In the genomic region with DNA sequence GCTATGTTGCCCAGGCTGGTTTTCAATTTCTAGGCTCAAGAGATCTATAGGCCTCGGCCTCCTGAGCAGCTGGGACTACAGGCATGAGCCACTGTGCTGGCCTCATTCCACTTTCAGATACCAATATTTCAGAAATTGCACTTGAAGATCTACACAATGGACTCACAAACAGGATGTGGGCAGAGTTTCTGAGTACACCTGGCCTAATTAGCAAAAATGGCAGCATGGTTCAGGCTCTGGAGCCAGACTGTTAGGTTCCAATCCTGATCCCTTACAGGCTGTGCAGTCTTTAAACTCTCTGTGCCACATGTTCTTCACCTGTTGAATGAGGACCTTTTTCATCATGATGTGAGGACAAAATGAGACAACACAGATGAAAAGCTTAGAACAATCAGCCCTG, we compare ENCODE assay signal across 19 cellular contexts. TPM values are rescaled to one million over a fixed set of nuclear protein-coding genes. Genes with fewer than 3 reads are reported as not detected.
DNase-seq lines count a peak whose midpoint lies in the region; ATAC-seq and TF ChIP-seq lines count a peak whose summit lies in the region.
"Had no signal": no experiment of that assay in that cellular context is flagged by ENCODE, and none has a peak within 500 bp of the region (broad histone marks: within the 10 kb centered on the region; RNA-seq: fewer than 3 reads in every experiment).

No MANE protein-coding gene starts in this region.

- no peak overlapping the region for H3K4me3 ChIP-seq in heart left ventricle
- H3K4me3 ChIP-seq in effector memory CD4-positive, alpha-beta T cell (ENCODE audit: insufficient read depth, low read depth, low read length, poor library complexity, severe bottlenecking), result no peak overlapping the region
- H3K4me3 ChIP-seq in ascending aorta, result no peak overlapping the region
- H3K4me3 ChIP-seq: heart right ventricle had no signal

- CTCF ChIA-PET in activated CD4-positive, alpha-beta memory T cell treated with anti-CD3 and anti-CD28 coated beads, Interleukin-2, amount 10 ng/mL, durations not matched to agents 7 days and 5 days (lab: Charles Lee), result interaction anchor here (1.0 to 6.8 kb wide), 8 partner anchors 9 to 92 kb away, joined by 3 to 46 read pairs (median 5); no protein-coding TSS in a partner anchor

- peaks cover 0 to 5% (median 0%) of the 10 kb centered on the region in 12 donors for H3K4me1 ChIP-seq in heart left ventricle
- peaks cover 24% of the 10 kb centered on the region for H3K4me1 ChIP-seq in effector memory CD4-positive, alpha-beta T cell (ENCODE audit: control insufficient read depth, insufficient read depth, low read length, poor library complexity, severe bottlenecking)
- H3K4me1 ChIP-seq in ascending aorta, result no peaks in the 10 kb centered on the region

- TF ChIP-seq CTCF in heart left ventricle (IDR thresholded peaks at IDR 0.05) (no peak), ascending aorta (IDR thresholded peaks at IDR 0.05) (no peak)

- H3K4me1 Mint-ChIP-seq in activated CD4-positive, alpha-beta memory T cell treated with anti-CD3 and anti-CD28 coated beads, Interleukin-2, amount 10 ng/mL, durations not matched to agents 7 days and 5 days, result peaks cover 69% of the 10 kb centered on the region
- peaks cover 40% of the 10 kb centered on the region for H3K4me1 Mint-ChIP-seq in stimulated activated effector memory CD8-positive, alpha-beta T cell treated with anti-CD3 and anti-CD28 coated beads, Interleukin-12 subunit alpha, Interleukin-12 subunit beta, amount 100 ng/mL, for 72 hours

- H3K27me3 Mint-ChIP-seq in activated CD4-positive, alpha-beta memory T cell treated with anti-CD3 and anti-CD28 coated beads, Interleukin-2, amount 10 ng/mL, durations not matched to agents 7 days and 5 days, result no peaks in the 10 kb centered on the region
- H3K27me3 Mint-ChIP-seq: type B pancreatic cell had no signal

- H3K36me3 ChIP-seq in heart left ventricle (no peaks in the 10 kb centered on the region), ascending aorta (no peaks in the 10 kb centered on the region)
- peaks cover 12% of the 10 kb centered on the region for H3K36me3 ChIP-seq in effector memory CD4-positive, alpha-beta T cell (ENCODE audit: control insufficient read depth, insufficient read depth, low read length)
- H3K36me3 ChIP-seq: heart right ventricle had no signal

- no peak for TF ChIP-seq POLR2A in heart left ventricle (IDR thresholded peaks at IDR 0.05)

- H3K27ac Mint-ChIP-seq in activated CD4-positive, alpha-beta memory T cell treated with anti-CD3 and anti-CD28 coated beads, Interleukin-2, amount 10 ng/mL, durations not matched to agents 7 days and 5 days, result peak overlapping the region; percentile 90
- H3K27ac Mint-ChIP-seq in stimulated activated effector memory CD8-positive, alpha-beta T cell treated with anti-CD3 and anti-CD28 coated beads, Interleukin-12 subunit alpha, Interleukin-12 subunit beta, amount 100 ng/mL, for 72 hours, result peak overlapping the region; percentile 48
- H3K27ac Mint-ChIP-seq: type B pancreatic cell had no signal

- H3K36me3 Mint-ChIP-seq in activated CD4-positive, alpha-beta memory T cell treated with anti-CD3 and anti-CD28 coated beads, Interleukin-2, amount 10 ng/mL, durations not matched to agents 7 days and 5 days (ENCODE audit: low read depth), result peaks cover 76% of the 10 kb centered on the region
- H3K36me3 Mint-ChIP-seq in stimulated activated effector memory CD8-positive, alpha-beta T cell treated with anti-CD3 and anti-CD28 coated beads, Interleukin-12 subunit alpha, Interleukin-12 subunit beta, amount 100 ng/mL, for 72 hours, result peaks cover 24% of the 10 kb centered on the region

- peak; percentile 17 for ATAC-seq in Right ventricle myocardium superior (ENCODE audit: poor library complexity)
- no peak for ATAC-seq in heart left ventricle
- ATAC-seq in HG03354 (IDR thresholded peaks at IDR 0.05; ENCODE audit: poor library complexity, severe bottlenecking, unreplicated experiment), result peak; percentile 46
- ATAC-seq in stimulated activated effector memory CD8-positive, alpha-beta T cell treated with anti-CD3 and anti-CD28 coated beads, Interleukin-12 subunit alpha, Interleukin-12 subunit beta, amount 100 ng/mL, for 72 hours, result peak; percentile 46
- ATAC-seq: Panc1 had no signal

- no peaks in the 10 kb centered on the region for H3K9me3 ChIP-seq in heart left ventricle
- H3K9me3 ChIP-seq in effector memory CD4-positive, alpha-beta T cell (ENCODE audit: control insufficient read depth, low read length), result no peaks in the 10 kb centered on the region
- no peaks in the 10 kb centered on the region for H3K9me3 ChIP-seq in ascending aorta
- H3K9me3 ChIP-seq: heart right ventricle had no signal

- H3K9me3 Mint-ChIP-seq in activated CD4-positive, alpha-beta memory T cell treated with anti-CD3 and anti-CD28 coated beads, Interleukin-2, amount 10 ng/mL, durations not matched to agents 7 days and 5 days, result no peaks in the 10 kb centered on the region
- no peaks in the 10 kb centered on the region for H3K9me3 Mint-ChIP-seq in stimulated activated effector memory CD8-positive, alpha-beta T cell treated with anti-CD3 and anti-CD28 coated beads, Interleukin-12 subunit alpha, Interleukin-12 subunit beta, amount 100 ng/mL, for 72 hours
- H3K9me3 Mint-ChIP-seq: type B pancreatic cell had no signal

- no peak for DNase-seq in Right ventricle myocardium superior
- DNase-seq in heart left ventricle, result no peak
- peak; percentile 51 for DNase-seq in activated CD4-positive, alpha-beta memory T cell treated with anti-CD3 and anti-CD28 coated beads, Interleukin-2, amount 10 ng/mL, durations not matched to agents 7 days and 5 days
- no peak for DNase-seq in stimulated activated effector memory CD8-positive, alpha-beta T cell treated with anti-CD3 and anti-CD28 coated beads, Interleukin-12 subunit alpha, Interleukin-12 subunit beta, amount 100 ng/mL, for 72 hours (ENCODE audit: low spot score in 2 of 2)
- no peak for DNase-seq in effector memory CD4-positive, alpha-beta T cell
- DNase-seq in ascending aorta (ENCODE audit: low spot score in 2 of 2), result no peak
- no peak for DNase-seq in DMS79 treated with DMSO at 0.1 percent for 48 hours (lab: John Stamatoyannopoulos, UW)
- DNase-seq: anterior cingulate cortex; erythroblast; heart right ventricle; KG1; NCI-H1436 treated with DMSO at 0.1 percent for 48 hours; NCI-H524 treated with DMSO at 0.1 percent for 48 hours; stimulated activated CD4-positive, alpha-beta T cell treated with anti-CD3 and anti-CD28 coated beads, Interleukin-4, amount 100 ng/mL, for 24 hours; WERI-Rb-1 had no signal

- intact Hi-C loops in Right ventricle myocardium superior (cut with DNase I) (no loop called here), heart left ventricle (cut with DNase I) (no loop called here), ascending aorta (cut with DNase I) (no loop called here)

- POLR2A ChIA-PET in activated CD4-positive, alpha-beta memory T cell treated with anti-CD3 and anti-CD28 coated beads, Interleukin-2, amount 10 ng/mL, durations not matched to agents 7 days and 5 days (lab: Charles Lee), result interaction anchor here (0.9 to 19.1 kb wide), 17 partner anchors 9 to 245 kb away, joined by 3 to 398 read pairs (median 10); a partner anchor contains a TSS

- no peak overlapping the region for H3K27ac ChIP-seq in heart left ventricle
- no peak overlapping the region for H3K27ac ChIP-seq in effector memory CD4-positive, alpha-beta T cell (ENCODE audit: insufficient read depth, low read length, poor library complexity, severe bottlenecking)
- no peak overlapping the region for H3K27ac ChIP-seq in ascending aorta
- H3K27ac ChIP-seq: HL-60, WERI-Rb-1 had no signal

- no peak overlapping the region for H3K4me3 Mint-ChIP-seq in activated CD4-positive, alpha-beta memory T cell treated with anti-CD3 and anti-CD28 coated beads, Interleukin-2, amount 10 ng/mL, durations not matched to agents 7 days and 5 days
- H3K4me3 Mint-ChIP-seq in stimulated activated effector memory CD8-positive, alpha-beta T cell treated with anti-CD3 and anti-CD28 coated beads, Interleukin-12 subunit alpha, Interleukin-12 subunit beta, amount 100 ng/mL, for 72 hours, result no peak overlapping the region
- H3K4me3 Mint-ChIP-seq: type B pancreatic cell had no signal

- 96 to 100% (median 99%) methylated on average over 1 of the region's 1 CpG for WGBS in heart left ventricle, 4 donors

- H3K27me3 ChIP-seq in heart left ventricle (no peaks in the 10 kb centered on the region), ascending aorta (no peaks in the 10 kb centered on the region)
- no peaks in the 10 kb centered on the region for H3K27me3 ChIP-seq in effector memory CD4-positive, alpha-beta T cell (replicated peaks; ENCODE audit: control insufficient read depth, insufficient read depth, low read length, poor library complexity, severe bottlenecking)
- H3K27me3 ChIP-seq: heart right ventricle had no signal

RNA-seq across cellular contexts. Expression of a gene that starts 32.2 kb away (rescaled TPM):
- total RNA-seq in Right ventricle myocardium superior (18.5 TPM), heart left ventricle (1 to 10 TPM; 3.9 to 7.4 (median 5.2) TPM), ascending aorta (2.4 TPM)
- 1 to 10 TPM; 3.6 to 5.5 TPM for polyA plus RNA-seq in heart left ventricle
- total RNA-seq in activated CD4-positive, alpha-beta memory T cell treated with anti-CD3 and anti-CD28 coated beads, Interleukin-2, amount 10 ng/mL, durations not matched to agents 7 days and 5 days, result 10 to 100 TPM; 79.8 to 83.9 TPM

RNA-seq across cellular contexts. Expression of a gene that starts 57.0 kb away (rescaled TPM):
- 28.1 TPM for total RNA-seq in Right ventricle myocardium superior
- 10 to 100 TPM in 8 of 9 donors, 1 to 10 TPM in 1; 8.5 to 49.8 (median 24.5) TPM for total RNA-seq in heart left ventricle
- 10 to 100 TPM; 12.5 to 18.5 TPM for polyA plus RNA-seq in heart left ventricle
- total RNA-seq in activated CD4-positive, alpha-beta memory T cell treated with anti-CD3 and anti-CD28 coated beads, Interleukin-2, amount 10 ng/mL, durations not matched to agents 7 days and 5 days, result 100 to 1,000 TPM; 524 to 546 TPM
- 15.9 TPM for total RNA-seq in ascending aorta

Comparison
In these comparisons a context has a peak if more than half of its experiments do, and no peak if none do; other contexts are left out.
1. ATAC-seq: peak in Right ventricle myocardium superior (single experiment), HG03354 (single experiment) and stimulated activated effector memory CD8-positive, alpha-beta T cell treated with anti-CD3 and anti-CD28 coated beads, Interleukin-12 subunit alpha, Interleukin-12 subunit beta, amount 100 ng/mL, for 72 hours (single experiment); none in heart left ventricle (0 of 4).
2. RNA of a gene that starts 57.0 kb away (total RNA-seq): 524 to 546 TPM in activated CD4-positive, alpha-beta memory T cell treated with anti-CD3 and anti-CD28 coated beads, Interleukin-2, amount 10 ng/mL, durations not matched to agents 7 days and 5 days; 28.1 TPM in Right ventricle myocardium superior (single experiment), 8.5 to 49.8 TPM in heart left ventricle and 15.9 TPM in ascending aorta (single experiment); every median in the first group is over 10 times any median in the second.